15 cellular contexts compared by ENCODE assay signal in genomic region chr4:40119344-40119743, GRCh38.
DNase-seq lines count a peak whose midpoint lies in the region; ATAC-seq and TF ChIP-seq lines count a peak whose summit lies in the region.
"Had no signal": no experiment of that assay in that cellular context is flagged by ENCODE, and none has a peak within 500 bp of the region (broad histone marks: within the 10 kb centered on the region; RNA-seq: fewer than 3 reads in every experiment).

No MANE protein-coding gene starts in this region.

- peaks cover 22% of the 10 kb centered on the region for H3K4me1 ChIP-seq in iPS-20b (ENCODE audit: insufficient read depth, low read length)
- H3K4me1 ChIP-seq: Caco-2 had no signal

- no peak overlapping the region for H3K27ac ChIP-seq in iPS-20b (ENCODE audit: low read length)

- DNase-seq in H7 = peak; percentile 30
- no peak for DNase-seq in WTC11 (ENCODE audit: low spot score)
- no peak for DNase-seq in HuH-7 (ENCODE audit: low spot score)
- no peak for DNase-seq in RKO (ENCODE audit: low spot score)
- no peak for DNase-seq in activated CD4-positive, alpha-beta T cell treated with anti-CD3 and anti-CD28 coated beads, Interleukin-2, amount 50 U/mL, for 48 hours
- no peak for DNase-seq in T-helper 1 cell
- DNase-seq: C1 segment of cervical spinal cord; Caco-2; CD8-positive, alpha-beta T cell; DND-41; GDM1 had no signal

- peaks cover 32% of the 10 kb centered on the region for H3K4me1 Mint-ChIP-seq in WTC11

- H3K4me3 Mint-ChIP-seq in WTC11 = peak overlapping the region; percentile 29
- H3K4me3 Mint-ChIP-seq: B cell; CD8-positive, alpha-beta T cell had no signal

- CTCF ChIA-PET in WTC11 (lab: Charles Lee) = interaction anchor here (0.6 to 2.7 kb wide), 5 partner anchors 11 to 206 kb away, joined by 3 to 13 read pairs (median 5); no protein-coding TSS in a partner anchor

- no peaks in the 10 kb centered on the region for H3K9me3 Mint-ChIP-seq in WTC11
- H3K9me3 Mint-ChIP-seq: CD8-positive, alpha-beta T cell had no signal

- H3K27ac Mint-ChIP-seq in WTC11 = peak overlapping the region; percentile 63; the same call in 1 of the 2 replicates
- H3K27ac Mint-ChIP-seq: B cell had no signal

- no peaks in the 10 kb centered on the region for H3K27me3 ChIP-seq in H7 (ENCODE audit: control insufficient read depth, insufficient read depth, low read length)
- H3K27me3 ChIP-seq in iPS-20b (ENCODE audit: insufficient read depth, low read length) = no peaks in the 10 kb centered on the region

- ATAC-seq in WTC11 = peak; percentile 67
- ATAC-seq: CD8-positive, alpha-beta T cell; HCT116; HepG2 had no signal

- H3K36me3 ChIP-seq in H7 (replicated peaks; ENCODE audit: control insufficient read depth, insufficient read depth, low read length) = peaks cover 1% of the 10 kb centered on the region
- peaks cover 35% of the 10 kb centered on the region for H3K36me3 ChIP-seq in iPS-20b (ENCODE audit: insufficient read depth, low read depth, low read length)

- no peak overlapping the region for H3K4me3 ChIP-seq in H7 (ENCODE audit: insufficient read depth, low read depth, low read length)
- H3K4me3 ChIP-seq in iPS-20b (ENCODE audit: low read length) = peak overlapping the region; percentile 52; the same call in 1 of the 2 replicates

- no peaks in the 10 kb centered on the region for H3K27me3 Mint-ChIP-seq in WTC11 (ENCODE audit: low read depth)
- H3K27me3 Mint-ChIP-seq: B cell had no signal

- H3K9me3 ChIP-seq in iPS-20b (ENCODE audit: insufficient read depth, low read depth, low read length) = no peaks in the 10 kb centered on the region
- H3K9me3 ChIP-seq: Caco-2 had no signal

- H3K36me3 Mint-ChIP-seq in WTC11 = peaks cover 24% of the 10 kb centered on the region

- peak overlapping the region; percentile 35; the same call in 1 of the 2 replicates for H3K9ac ChIP-seq in iPS-20b (ENCODE audit: low read depth, low read length)

- POLR2A ChIA-PET in WTC11 (lab: Charles Lee) = no interaction called here

- no peak for TF ChIP-seq CTCF in WTC11 (IDR thresholded peaks at IDR 0.05)

TF ChIP-seq in WTC11, 78 proteins besides CTCF, POLR2A, EP300 and RAD21:
- no peak for TF ChIP-seq SOX15 (CRISPR knock-in tag; IDR thresholded peaks at IDR 0.05)
- TF ChIP-seq ZNF281 (CRISPR knock-in tag; IDR thresholded peaks at IDR 0.05) = no peak
- no peak for TF ChIP-seq ATF1 (CRISPR knock-in tag; IDR thresholded peaks at IDR 0.05)
- no peak for TF ChIP-seq CBFB (CRISPR knock-in tag; IDR thresholded peaks at IDR 0.05; ENCODE audit: low read depth)
- no peak for TF ChIP-seq FOXK1 (CRISPR knock-in tag; IDR thresholded peaks at IDR 0.05)
- TF ChIP-seq ZNF416 (CRISPR knock-in tag; IDR thresholded peaks at IDR 0.05) = no peak
- no peak for TF ChIP-seq SMAD4 (CRISPR knock-in tag; IDR thresholded peaks at IDR 0.05)
- TF ChIP-seq E2F4 (CRISPR knock-in tag; IDR thresholded peaks at IDR 0.05; ENCODE audit: borderline replicate concordance, low read depth) = no peak
